In the genomic region with DNA sequence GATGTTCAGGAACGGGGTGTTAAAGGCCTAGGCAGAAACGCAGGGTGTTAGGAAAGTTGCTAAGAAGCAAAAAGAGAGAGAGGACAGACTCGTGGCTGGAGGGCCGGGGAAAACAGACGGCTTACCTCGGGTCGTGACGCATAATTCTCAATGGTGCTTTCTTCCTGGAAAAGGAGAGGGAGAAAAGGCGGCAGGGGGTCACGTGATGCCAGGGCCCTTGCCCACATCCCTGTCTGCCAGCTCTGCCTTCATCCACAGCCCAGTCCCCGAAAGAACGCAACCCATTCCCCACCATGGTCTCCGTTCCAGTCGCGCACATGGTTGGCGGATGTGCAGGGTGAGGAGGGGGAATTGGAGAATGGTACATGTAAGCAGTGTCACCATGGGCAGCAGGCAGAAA, we compare ENCODE assay signal across 30 cellular contexts.
"Had no signal": no experiment of that assay in that cellular context is flagged by ENCODE, and none has a peak within 500 bp of the region (broad histone marks: within the 10 kb centered on the region; RNA-seq: fewer than 3 reads in every experiment).

No MANE protein-coding gene starts in this region.

- H3K4me3 Mint-ChIP-seq: activated CD4-positive, alpha-beta T cell treated with anti-CD3 and anti-CD28 coated beads for 36 hours; activated CD4-positive, alpha-beta T cell treated with anti-CD3 and anti-CD28 coated beads, Interleukin-2, amount 10 ng/mL, durations not matched to agents 7 days and 5 days; activated CD8-positive, alpha-beta T cell treated with anti-CD3 and anti-CD28 coated beads, Interleukin-2, amount 10 ng/mL, durations not matched to agents 7 days and 5 days; activated naive CD8-positive, alpha-beta T cell treated with anti-CD3 and anti-CD28 coated beads, Interleukin-2, amount 10 ng/mL, durations not matched to agents 7 days and 5 days; activated T-cell treated with anti-CD3 and anti-CD28 coated beads, Interleukin-2, amount 50 U/mL, for 24 hours; central memory CD8-positive, alpha-beta T cell; T-helper 1 cell treated with Interleukin-12 subunit alpha and Interleukin-12 subunit beta and Interleukin-4 antibody, amounts not matched to agents 30 μg/mL and 1 μg/mL, for 36 hours; T-helper 2 cell treated with Interferon-gamma antibody and Interleukin-4, amounts not matched to agents 5 μg/mL and 100 μg/mL, for 36 hours had no signal

- ATAC-seq: activated CD4-positive, alpha-beta T cell treated with anti-CD3 and anti-CD28 coated beads for 36 hours; activated CD4-positive, CD25-positive, alpha-beta regulatory T cell treated with anti-CD3 and anti-CD28 coated beads, Interleukin-2, amount 50 U/mL, for 24 hours; activated CD8-positive, alpha-beta T cell treated with anti-CD3 and anti-CD28 coated beads, Interleukin-2, amount 10 ng/mL, durations not matched to agents 7 days and 5 days; PC-3 had no signal

- H3K36me3 Mint-ChIP-seq: activated naive CD8-positive, alpha-beta T cell treated with anti-CD3 and anti-CD28 coated beads, Interleukin-2, amount 10 ng/mL, durations not matched to agents 7 days and 5 days had no signal

- H3K27ac ChIP-seq: ascending aorta, cardiac muscle cell, Peyer's patch had no signal

- DNase-seq: activated CD4-positive, alpha-beta T cell treated with anti-CD3 and anti-CD28 coated beads for 36 hours; activated CD4-positive, alpha-beta T cell treated with anti-CD3 and anti-CD28 coated beads, Interleukin-2, amount 10 ng/mL, durations not matched to agents 7 days and 5 days; activated CD4-positive, alpha-beta T cell treated with anti-CD3 and anti-CD28 coated beads, Interleukin-2, amount 50 U/mL, for 48 hours; activated CD8-positive, alpha-beta T cell treated with anti-CD3 and anti-CD28 coated beads, Interleukin-2, amount 10 ng/mL, durations not matched to agents 7 days and 5 days; activated naive CD4-positive, alpha-beta T cell treated with anti-CD3 and anti-CD28 coated beads, Interleukin-2, amount 50 U/mL, for 16 hours; activated naive CD8-positive, alpha-beta T cell treated with anti-CD3 and anti-CD28 coated beads, Interleukin-2, amount 10 ng/mL, durations not matched to agents 7 days and 5 days; activated T-cell treated with anti-CD3 and anti-CD28 coated beads, Interleukin-2, amount 50 U/mL, for 24 hours; amygdala; Kasumi-1; KG1; MG63; NCI-H1092; NCI-H1436 treated with DMSO at 0.1 percent for 48 hours; NCI-H1694 treated with DMSO at 0.1 percent for 48 hours; NCI-H2029; NCI-H510A; NCI-H526; NCI-H748 treated with DMSO at 0.1 percent for 48 hours; NK-92 treated with Interleukin-12 subunit alpha and Interleukin-12 subunit beta, amount 100 ng/mL, for 24 hours; PC-3; Peyer's patch; RPMI8226; SIG-M5 had no signal

- H3K9me3 Mint-ChIP-seq: activated CD4-positive, alpha-beta T cell treated with anti-CD3 and anti-CD28 coated beads, Interleukin-2, amount 10 ng/mL, durations not matched to agents 7 days and 5 days; activated naive CD8-positive, alpha-beta T cell treated with anti-CD3 and anti-CD28 coated beads, Interleukin-2, amount 10 ng/mL, durations not matched to agents 7 days and 5 days; activated T-cell treated with anti-CD3 and anti-CD28 coated beads, Interleukin-2, amount 50 U/mL, for 24 hours; activated T-helper 2 cell treated with anti-CD3 and anti-CD28 coated beads, Interferon-gamma antibody, Interleukin-2, Interleukin-4, amounts not matched to agents 10 μg/mL and 5 μg/mL and 100 μg/mL, durations not matched to agents 14 hours and 24 hours and 36 hours; central memory CD8-positive, alpha-beta T cell; T-helper 1 cell treated with Interleukin-12 subunit alpha and Interleukin-12 subunit beta and Interleukin-4 antibody, amounts not matched to agents 30 μg/mL and 1 μg/mL, for 36 hours; T-helper 2 cell treated with Interferon-gamma antibody and Interleukin-4, amounts not matched to agents 5 μg/mL and 100 μg/mL, for 36 hours had no signal

- H3K4me1 Mint-ChIP-seq: activated CD4-positive, alpha-beta T cell treated with anti-CD3 and anti-CD28 coated beads, Interleukin-2, amount 10 ng/mL, durations not matched to agents 7 days and 5 days; central memory CD8-positive, alpha-beta T cell had no signal

- H3K27ac Mint-ChIP-seq: activated CD4-positive, alpha-beta T cell treated with anti-CD3 and anti-CD28 coated beads for 36 hours; activated CD4-positive, alpha-beta T cell treated with anti-CD3 and anti-CD28 coated beads, Interleukin-2, amount 10 ng/mL, durations not matched to agents 7 days and 5 days; activated CD8-positive, alpha-beta T cell treated with anti-CD3 and anti-CD28 coated beads, Interleukin-2, amount 10 ng/mL, durations not matched to agents 7 days and 5 days; activated naive CD8-positive, alpha-beta T cell treated with anti-CD3 and anti-CD28 coated beads, Interleukin-2, amount 10 ng/mL, durations not matched to agents 7 days and 5 days; activated T-cell treated with anti-CD3 and anti-CD28 coated beads, Interleukin-2, amount 50 U/mL, for 24 hours; activated T-helper 2 cell treated with anti-CD3 and anti-CD28 coated beads, Interferon-gamma antibody, Interleukin-2, Interleukin-4, amounts not matched to agents 10 μg/mL and 5 μg/mL and 100 μg/mL, durations not matched to agents 14 hours and 24 hours and 36 hours; T-helper 1 cell treated with Interleukin-12 subunit alpha and Interleukin-12 subunit beta and Interleukin-4 antibody, amounts not matched to agents 30 μg/mL and 1 μg/mL, for 36 hours; T-helper 2 cell treated with Interferon-gamma antibody and Interleukin-4, amounts not matched to agents 5 μg/mL and 100 μg/mL, for 36 hours had no signal

- H3K4me3 ChIP-seq: ascending aorta, cardiac muscle cell, MG63, Peyer's patch had no signal
